8 cellular contexts compared by ENCODE assay signal in the genomic region with DNA sequence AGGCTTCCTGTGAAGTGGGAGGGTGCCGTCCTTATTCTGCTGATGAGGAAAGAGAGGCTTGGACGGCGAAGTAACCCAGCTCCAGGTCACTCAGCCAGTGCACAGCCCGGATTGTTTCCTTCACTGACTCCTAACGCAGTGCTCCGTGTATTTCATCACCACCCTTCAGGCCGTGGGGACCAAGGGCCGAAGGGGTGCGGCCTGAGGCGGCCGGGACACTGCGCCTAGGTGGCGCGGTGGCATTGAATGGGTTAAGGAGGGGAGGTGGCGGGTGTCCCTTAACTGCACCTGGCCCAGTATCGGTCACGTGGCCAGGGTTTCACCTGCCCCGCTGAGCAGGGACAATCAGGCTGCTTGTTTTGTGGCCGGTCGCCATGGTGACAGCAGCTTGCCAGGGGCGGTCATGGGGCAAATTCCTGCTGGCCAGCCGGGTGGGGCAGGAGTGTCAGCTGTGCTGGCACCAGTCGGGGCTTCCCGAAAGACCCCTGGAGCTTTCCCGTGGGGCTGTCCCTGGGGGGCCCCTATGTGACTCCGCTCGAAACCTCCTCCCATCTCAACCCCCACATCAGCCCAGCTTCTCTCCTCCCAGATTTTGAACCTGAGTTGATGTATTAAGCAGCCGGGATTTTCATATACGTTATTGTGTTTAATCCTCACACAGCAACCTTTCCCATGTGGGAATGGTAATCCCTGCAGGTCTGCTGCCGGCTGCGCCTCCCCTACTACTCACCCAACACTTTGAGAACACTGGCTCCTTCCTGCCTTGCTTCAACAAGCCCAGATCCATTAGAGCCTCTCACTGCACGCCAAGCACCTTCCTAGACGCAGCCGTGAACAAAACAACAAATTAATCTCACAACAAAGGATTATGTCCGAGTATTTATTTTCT. TPM values are rescaled to one million over a fixed set of nuclear protein-coding genes. Genes with fewer than 3 reads are reported as not detected.
DNase-seq lines count a peak whose midpoint lies in the region; ATAC-seq, FAIRE-seq and TF ChIP-seq lines count a peak whose summit lies in the region.

No MANE protein-coding gene starts in this region.

- H4K20me1 ChIP-seq in IMR-90 (ENCODE audit: insufficient read depth, low read length) = no peaks in the 10 kb centered on the region; the same call in 1 of the 2 replicates

- H3K9ac ChIP-seq in IMR-90 (ENCODE audit: low read depth, low read length) (no peak overlapping the region), NT2/D1 (ENCODE audit: insufficient read length, low read depth) (peak overlapping the region; percentile 72)

- H3K27ac ChIP-seq in IMR-90 (ENCODE audit: insufficient read depth, low read length) (no peak overlapping the region), small intestine (ENCODE audit: low read depth in 1 of 2, low read length in 1 of 2) (peak overlapping the region; percentile 90 to 91)

- no peak overlapping the region for H3K4ac ChIP-seq in IMR-90 (ENCODE audit: low read depth, low read length)

- H3K14ac ChIP-seq in IMR-90 (replicated peaks; ENCODE audit: low read depth, low read length) = no peak overlapping the region

- dilution Hi-C loops in IMR-90 (cut with HindIII; ENCODE audit: low sequenced_read_pairs, unreplicated experiment) = no loop called here

- H2BK120ac ChIP-seq in IMR-90 (ENCODE audit: low read depth, low read length) = no peak overlapping the region

- no peak for TF ChIP-seq RAD21 in IMR-90 (IDR thresholded peaks at IDR 0.05; ENCODE audit: low read length)

- H3K79me1 ChIP-seq in IMR-90 (ENCODE audit: low read depth in 1 of 2, low read length in 2 of 2) = peaks cover 0 to 6% of the 10 kb centered on the region in 2 experiments; a peak in 2 of 4 replicates

- H3K4me3 ChIP-seq in IMR-90 (ENCODE audit: insufficient read depth, low read depth, low read length) (no peak overlapping the region), NT2/D1 (ENCODE audit: insufficient read length, low read depth) (no peak overlapping the region), small intestine (ENCODE audit: low read depth in 1 of 2, low read length in 2 of 2) (peak overlapping the region in 1 of 2 donors; percentile 18)

- no peak for TF ChIP-seq POLR2A in IMR-90 (IDR thresholded peaks at IDR 0.05; ENCODE audit: low read depth, low read length)

- no peak overlapping the region for H3K56ac ChIP-seq in IMR-90 (ENCODE audit: extremely low read depth, insufficient read depth, low read length)

- no peak overlapping the region for H3K18ac ChIP-seq in IMR-90 (ENCODE audit: low read depth, low read length)

- intact Hi-C loops in IMR-90 (cut with micrococcal nuclease) = loop anchor here (10.0 kb wide), 1 partner anchor 52 kb away; no protein-coding TSS in a partner anchor

- H3K27me3 ChIP-seq in IMR-90 (ENCODE audit: control insufficient read depth, insufficient read depth, low read length) = no peaks in the 10 kb centered on the region
- H3K27me3 ChIP-seq in NT2/D1 (ENCODE audit: insufficient read depth, insufficient read length) = peaks cover 4% of the 10 kb centered on the region
- no peaks in the 10 kb centered on the region for H3K27me3 ChIP-seq in small intestine (ENCODE audit: control insufficient read depth in 2 of 2, insufficient read depth in 2 of 2, low read length in 2 of 2)

- peak overlapping the region; percentile 52 for H2AFZ ChIP-seq in IMR-90 (replicated peaks; ENCODE audit: low read length, poor library complexity)

- POLR2A ChIA-PET in IMR-90 (lab: Charles Lee; ENCODE audit: unreplicated experiment) = no interaction called here

- CTCF ChIA-PET in IMR-90 (lab: Yijun Ruan, JAX) = no interaction called here

- H2BK5ac ChIP-seq in IMR-90 (ENCODE audit: low read depth, low read length, poor library complexity, severe bottlenecking) = no peak overlapping the region

- H4K8ac ChIP-seq in IMR-90 (ENCODE audit: low read depth in 2 of 2, low read length in 2 of 2) = no peak overlapping the region

- no peak overlapping the region for H2AK5ac ChIP-seq in IMR-90 (ENCODE audit: low read depth, low read length)

- H3K36me3 ChIP-seq in IMR-90 (ENCODE audit: control insufficient read depth, insufficient read depth, low read length) (no peaks in the 10 kb centered on the region), NT2/D1 (ENCODE audit: insufficient read depth, insufficient read length, low read length) (no peaks in the 10 kb centered on the region), small intestine (ENCODE audit: control insufficient read depth in 2 of 2, insufficient read depth in 2 of 2, low read length in 2 of 2) (no peaks in the 10 kb centered on the region)

- no peak for ATAC-seq in IMR-90 (ENCODE audit: low read depth)
- ATAC-seq in HG03025 (IDR thresholded peaks at IDR 0.05; ENCODE audit: low FRiP score, unreplicated experiment) = no peak
- ATAC-seq in HG03565 (IDR thresholded peaks at IDR 0.05; ENCODE audit: unreplicated experiment) = no peak

- FAIRE-seq in small intestine (lab: Jason Lieb, UNC) = no peak

- peak overlapping the region; percentile 81 for H2AK9ac ChIP-seq in IMR-90 (replicated peaks; ENCODE audit: low read depth, low read length, poor library complexity)

- no peaks in the 10 kb centered on the region for H3K9me3 ChIP-seq in IMR-90 (ENCODE audit: control insufficient read depth, insufficient read depth, low read length)
- H3K9me3 ChIP-seq in NT2/D1 (ENCODE audit: insufficient read depth, low read length) = no peaks in the 10 kb centered on the region
- H3K9me3 ChIP-seq in small intestine (ENCODE audit: control insufficient read depth, low read depth) = no peaks in the 10 kb centered on the region

- in situ Hi-C loops in IMR-90 (cut with MboI; ENCODE audit: low sequenced_read_pairs) = no loop called here

- no peak overlapping the region for H2BK15ac ChIP-seq in IMR-90 (ENCODE audit: low read depth, low read length)

- no peak overlapping the region for H4K5ac ChIP-seq in IMR-90 (ENCODE audit: low read depth, low read length)

- no peak overlapping the region for H2BK20ac ChIP-seq in IMR-90 (ENCODE audit: low read depth, low read length)

- no TSS peak for BruUV-seq in IMR-90 (replicated peaks; lab: Mats Ljungman, UMichigan)

- peaks cover 3% of the 10 kb centered on the region for H3K4me1 ChIP-seq in IMR-90 (ENCODE audit: control insufficient read depth, insufficient read depth, low read length)
- peaks cover 7% of the 10 kb centered on the region for H3K4me1 ChIP-seq in NT2/D1 (ENCODE audit: insufficient read depth, insufficient read length)
- peaks cover 0 to 2% of the 10 kb centered on the region in 2 donors for H3K4me1 ChIP-seq in small intestine (ENCODE audit: control insufficient read depth in 2 of 2, insufficient read depth in 1 of 2, low read depth in 1 of 2, low read length in 1 of 2)

- H3K9me1 ChIP-seq in IMR-90 (ENCODE audit: insufficient read depth, low read length) = no peaks in the 10 kb centered on the region

- no peak overlapping the region for H3K4me2 ChIP-seq in IMR-90 (ENCODE audit: low read depth, low read length)

- TF ChIP-seq CTCF in IMR-90 (conservative IDR thresholded peaks at IDR 0.05; ENCODE audit: low read depth, low read length) = no peak

- no peak for DNase-seq in IMR-90
- peak; percentile 76 for DNase-seq in NT2/D1 (ENCODE audit: low read depth, low spot score)
- DNase-seq in iPS DF 4.7 (ENCODE audit: extremely low read depth, low spot score) = peak; percentile 78
- peak; percentile 99 for DNase-seq in small intestine
- DNase-seq in GDM1 (lab: John Stamatoyannopoulos, UW) = no peak
- no peak for DNase-seq in stimulated activated CD4-positive, alpha-beta T cell treated with anti-CD3 and anti-CD28 coated beads, Interleukin-1b, Interleukin-23, amount 100 ng/mL, for 48 hours

- no peak overlapping the region for H4K91ac ChIP-seq in IMR-90 (ENCODE audit: insufficient read depth, low read depth, low read length)

- H3K23ac ChIP-seq in IMR-90 (ENCODE audit: low read depth, low read length) = no peak overlapping the region

- 31% methylated on average over 9 of the region's 35 CpGs; no CpG with 5 or more reads in 1 of the 2 experiments for WGBS in IMR-90 (ENCODE audit: extremely low coverage in 2 of 2, insufficient read length in 1 of 2), 2 experiments
- 3 to 33% (median 22%) methylated on average over 34 to 35 of the region's 35 CpGs for WGBS in small intestine, 3 donors

TF ChIP-seq in IMR-90, 13 proteins besides CTCF, POLR2A, EP300 and RAD21 (continues in another document):
- TF ChIP-seq RFX5 (IDR thresholded peaks at IDR 0.05; ENCODE audit: low read depth, low read length) (no peak), RCOR1 (IDR thresholded peaks at IDR 0.05; ENCODE audit: insufficient replicate concordance, low read length) (no peak), CHD1 (IDR thresholded peaks at IDR 0.05; ENCODE audit: low read depth, low read length) (no peak), MAZ (IDR thresholded peaks at IDR 0.05; ENCODE audit: borderline replicate concordance, low read depth, low read length) (no peak), NFE2L2 (IDR thresholded peaks at IDR 0.05; ENCODE audit: low read depth, low read length) (no peak), BHLHE40 (IDR thresholded peaks at IDR 0.05; ENCODE audit: low read depth, low read length) (no peak)

RNA-seq across cellular contexts. Expression of a gene that starts 4.4 kb away (rescaled TPM):
- 13.4 and 14.2 TPM in 2 replicates for total RNA-seq in IMR-90 (2012; rRNA removed)
- polyA plus RNA-seq in IMR-90 (2012; rRNA removed) (19.9 and 22.6 TPM in 2 replicates), small intestine (10 to 100 TPM; 53.0 to 93.3 (median 60.1) TPM)
- polyA plus RNA-seq in IMR-90 (2012; cell fraction: cytosol; rRNA removed) = 16.7 and 17.6 TPM in 2 replicates
- polyA plus RNA-seq in IMR-90 (2012; cell fraction: nucleus; rRNA removed; ENCODE audit: low replicate concordance) = 7.5 and 18.0 TPM in 2 replicates

RNA-seq across cellular contexts. Expression of a gene that starts 23.5 kb away (rescaled TPM):
- 9.3 and 10.0 TPM in 2 replicates for total RNA-seq in IMR-90 (2012; rRNA removed)
- polyA plus RNA-seq in IMR-90 (2012; rRNA removed) (22.0 and 22.6 TPM in 2 replicates), small intestine (10 to 100 TPM in 2 of 3 donors, 1 to 10 TPM in 1; 9.5 to 17.7 (median 11.6) TPM)
- 9.5 and 18.4 TPM in 2 replicates for polyA plus RNA-seq in IMR-90 (2012; cell fraction: cytosol; rRNA removed)
- 99.0 and 183 TPM in 2 replicates for polyA plus RNA-seq in IMR-90 (2012; cell fraction: nucleus; rRNA removed; ENCODE audit: low replicate concordance)

RNA-seq across cellular contexts. Expression of a gene that starts 27.1 kb away (rescaled TPM):
- total RNA-seq in IMR-90 (2012; rRNA removed) = 0.18 TPM in 1 of 2 replicates, not detected in the other
- 0.12 and 0.16 TPM in 2 replicates for polyA plus RNA-seq in IMR-90 (2012; rRNA removed)
- 0.30 and 0.37 TPM in 2 replicates for polyA plus RNA-seq in IMR-90 (2012; cell fraction: cytosol; rRNA removed)
- 0.12 TPM in 1 of 2 replicates, not detected in the other for polyA plus RNA-seq in IMR-90 (2012; cell fraction: nucleus; rRNA removed; ENCODE audit: low replicate concordance)
- polyA plus RNA-seq in small intestine = 100 to 1,000 TPM; 236 to 394 (median 302) TPM

RNA-seq across cellular contexts. Expression of a gene that starts 59.6 kb away (rescaled TPM):
- 35.7 and 40.8 TPM in 2 replicates for total RNA-seq in IMR-90 (2012; rRNA removed)
- polyA plus RNA-seq in IMR-90 (2012; rRNA removed) (65.2 and 72.2 TPM in 2 replicates), small intestine (10 to 100 TPM; 37.8 to 90.0 (median 50.5) TPM)
- polyA plus RNA-seq in IMR-90 (2012; cell fraction: cytosol; rRNA removed) = 58.5 and 82.9 TPM in 2 replicates
- 42.2 and 57.7 TPM in 2 replicates for polyA plus RNA-seq in IMR-90 (2012; cell fraction: nucleus; rRNA removed; ENCODE audit: low replicate concordance)

RNA-seq across cellular contexts. Expression of a gene that starts 59.7 kb away (rescaled TPM):
- 1.6 and 1.7 TPM in 2 replicates for total RNA-seq in IMR-90 (2012; rRNA removed)
- polyA plus RNA-seq in IMR-90 (2012; rRNA removed) (9.0 and 10.6 TPM in 2 replicates), small intestine (10 to 100 TPM in 1 of 3 donors, 1 to 10 TPM in 2; 6.0 to 10.4 (median 6.8) TPM)
- polyA plus RNA-seq in IMR-90 (2012; cell fraction: cytosol; rRNA removed) = 14.3 and 19.4 TPM in 2 replicates
- polyA plus RNA-seq in IMR-90 (2012; cell fraction: nucleus; rRNA removed; ENCODE audit: low replicate concordance) = 4.8 and 8.4 TPM in 2 replicates

Comparison
In these comparisons a context has a peak if more than half of its experiments do, and no peak if none do; other contexts are left out.
1. DNase-seq: peak in NT2/D1 (single experiment), iPS DF 4.7 (single experiment) and small intestine (single experiment); none in IMR-90 (single experiment), GDM1 (single experiment) and stimulated activated CD4-positive, alpha-beta T cell treated with anti-CD3 and anti-CD28 coated beads, Interleukin-1b, Interleukin-23, amount 100 ng/mL, for 48 hours (single experiment).
2. RNA of a gene that starts 27.1 kb away (polyA plus RNA-seq): 236 to 394 TPM in small intestine; 0.12 to 0.37 TPM in IMR-90; every median in the first group is over 100 times any median in the second.